Comparison of ENCODE assay signal across 1 cellular context in genomic region chr12:108850854-108851573, GRCh38.
TF ChIP-seq lines count a peak whose summit lies in the region.

No MANE protein-coding gene starts in this region.

TF ChIP-seq in GM12878, 131 proteins besides CTCF, POLR2A, EP300 and RAD21 (continued from another document and continues in another):
- peak; percentile 64; the same call in 1 of the 2 replicates for TF ChIP-seq ZNF207 (IDR thresholded peaks at IDR 0.05; ENCODE audit: borderline replicate concordance)
- TF ChIP-seq EED (IDR thresholded peaks at IDR 0.05; ENCODE audit: low read depth): peak; percentile 89
- TF ChIP-seq STAT3 (IDR thresholded peaks at IDR 0.05; ENCODE audit: low read depth, low read length): no peak
- TF ChIP-seq, protein P1, sequence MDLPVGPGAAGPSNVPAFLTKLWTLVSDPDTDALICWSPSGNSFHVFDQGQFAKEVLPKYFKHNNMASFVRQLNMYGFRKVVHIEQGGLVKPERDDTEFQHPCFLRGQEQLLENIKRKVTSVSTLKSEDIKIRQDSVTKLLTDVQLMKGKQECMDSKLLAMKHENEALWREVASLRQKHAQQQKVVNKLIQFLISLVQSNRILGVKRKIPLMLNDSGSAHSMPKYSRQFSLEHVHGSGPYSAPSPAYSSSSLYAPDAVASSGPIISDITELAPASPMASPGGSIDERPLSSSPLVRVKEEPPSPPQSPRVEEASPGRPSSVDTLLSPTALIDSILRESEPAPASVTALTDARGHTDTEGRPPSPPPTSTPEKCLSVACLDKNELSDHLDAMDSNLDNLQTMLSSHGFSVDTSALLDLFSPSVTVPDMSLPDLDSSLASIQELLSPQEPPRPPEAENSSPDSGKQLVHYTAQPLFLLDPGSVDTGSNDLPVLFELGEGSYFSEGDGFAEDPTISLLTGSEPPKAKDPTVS (IDR thresholded peaks at IDR 0.05; ENCODE audit: low read depth, low read length): no peak
- no peak for TF ChIP-seq PML (IDR thresholded peaks at IDR 0.05; ENCODE audit: low read length)
- no peak for TF ChIP-seq KDM1A (IDR thresholded peaks at IDR 0.05; ENCODE audit: borderline replicate concordance)
- TF ChIP-seq, protein P2, sequence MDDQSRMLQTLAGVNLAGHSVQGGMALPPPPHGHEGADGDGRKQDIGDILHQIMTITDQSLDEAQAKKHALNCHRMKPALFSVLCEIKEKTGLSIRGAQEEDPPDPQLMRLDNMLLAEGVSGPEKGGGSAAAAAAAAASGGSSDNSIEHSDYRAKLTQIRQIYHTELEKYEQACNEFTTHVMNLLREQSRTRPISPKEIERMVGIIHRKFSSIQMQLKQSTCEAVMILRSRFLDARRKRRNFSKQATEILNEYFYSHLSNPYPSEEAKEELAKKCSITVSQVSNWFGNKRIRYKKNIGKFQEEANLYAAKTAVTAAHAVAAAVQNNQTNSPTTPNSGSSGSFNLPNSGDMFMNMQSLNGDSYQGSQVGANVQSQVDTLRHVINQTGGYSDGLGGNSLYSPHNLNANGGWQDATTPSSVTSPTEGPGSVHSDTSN (IDR thresholded peaks at IDR 0.05; ENCODE audit: insufficient replicate concordance, low read depth, low read length): no peak
- TF ChIP-seq NRF1 (conservative IDR thresholded peaks at IDR 0.05; ENCODE audit: low read depth, low read length): no peak
- no peak for TF ChIP-seq FOS (IDR thresholded peaks at IDR 0.05; ENCODE audit: borderline replicate concordance, extremely low read depth, insufficient read length)
- TF ChIP-seq YBX1 (IDR thresholded peaks at IDR 0.05): no peak
- TF ChIP-seq CBFB (IDR thresholded peaks at IDR 0.05; ENCODE audit: low read depth): no peak
- no peak for TF ChIP-seq KAT2A (conservative IDR thresholded peaks at IDR 0.05; ENCODE audit: control insufficient read depth, low read depth, low read length)
- TF ChIP-seq SRF (IDR thresholded peaks at IDR 0.05; ENCODE audit: low read depth in 2 of 2, low read length in 2 of 2): no peak
- TF ChIP-seq BCL11A (IDR thresholded peaks at IDR 0.05; ENCODE audit: low read depth, low read length): peak; percentile 76
- TF ChIP-seq, protein P3, sequence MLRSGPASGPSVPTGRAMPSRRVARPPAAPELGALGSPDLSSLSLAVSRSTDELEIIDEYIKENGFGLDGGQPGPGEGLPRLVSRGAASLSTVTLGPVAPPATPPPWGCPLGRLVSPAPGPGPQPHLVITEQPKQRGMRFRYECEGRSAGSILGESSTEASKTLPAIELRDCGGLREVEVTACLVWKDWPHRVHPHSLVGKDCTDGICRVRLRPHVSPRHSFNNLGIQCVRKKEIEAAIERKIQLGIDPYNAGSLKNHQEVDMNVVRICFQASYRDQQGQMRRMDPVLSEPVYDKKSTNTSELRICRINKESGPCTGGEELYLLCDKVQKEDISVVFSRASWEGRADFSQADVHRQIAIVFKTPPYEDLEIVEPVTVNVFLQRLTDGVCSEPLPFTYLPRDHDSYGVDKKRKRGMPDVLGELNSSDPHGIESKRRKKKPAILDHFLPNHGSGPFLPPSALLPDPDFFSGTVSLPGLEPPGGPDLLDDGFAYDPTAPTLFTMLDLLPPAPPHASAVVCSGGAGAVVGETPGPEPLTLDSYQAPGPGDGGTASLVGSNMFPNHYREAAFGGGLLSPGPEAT (IDR thresholded peaks at IDR 0.05; ENCODE audit: low read depth): peak; percentile 87
- TF ChIP-seq TAF1 (IDR thresholded peaks at IDR 0.05; ENCODE audit: borderline replicate concordance, low read depth, low read length): no peak
- TF ChIP-seq GABPA (IDR thresholded peaks at IDR 0.05; ENCODE audit: low read depth): no peak
- no peak for TF ChIP-seq HCFC1 (IDR thresholded peaks at IDR 0.05; ENCODE audit: low read length)
- no peak for TF ChIP-seq IRF5 (IDR thresholded peaks at IDR 0.05; ENCODE audit: borderline replicate concordance)
- no peak for TF ChIP-seq ZNF622 (IDR thresholded peaks at IDR 0.05)
- peak; percentile 97 for TF ChIP-seq SPI1 (IDR thresholded peaks at IDR 0.05; ENCODE audit: borderline replicate concordance, insufficient read depth, low read depth, low read length)
- TF ChIP-seq NR2F1 (conservative IDR thresholded peaks at IDR 0.05): peak; percentile 36; the same call in 1 of the 2 replicates
- TF ChIP-seq ZNF592 (IDR thresholded peaks at IDR 0.05): peak; percentile 70; the same call in 1 of the 2 replicates
- TF ChIP-seq NR2C1 (IDR thresholded peaks at IDR 0.05): no peak
- TF ChIP-seq, protein P4, sequence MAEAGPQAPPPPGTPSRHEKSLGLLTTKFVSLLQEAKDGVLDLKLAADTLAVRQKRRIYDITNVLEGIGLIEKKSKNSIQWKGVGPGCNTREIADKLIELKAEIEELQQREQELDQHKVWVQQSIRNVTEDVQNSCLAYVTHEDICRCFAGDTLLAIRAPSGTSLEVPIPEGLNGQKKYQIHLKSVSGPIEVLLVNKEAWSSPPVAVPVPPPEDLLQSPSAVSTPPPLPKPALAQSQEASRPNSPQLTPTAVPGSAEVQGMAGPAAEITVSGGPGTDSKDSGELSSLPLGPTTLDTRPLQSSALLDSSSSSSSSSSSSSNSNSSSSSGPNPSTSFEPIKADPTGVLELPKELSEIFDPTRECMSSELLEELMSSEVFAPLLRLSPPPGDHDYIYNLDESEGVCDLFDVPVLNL (IDR thresholded peaks at IDR 0.05; ENCODE audit: low read depth, low read length): no peak
- no peak for TF ChIP-seq NR2C2 (IDR thresholded peaks at IDR 0.05; ENCODE audit: borderline replicate concordance, control insufficient read depth, insufficient read length, low read depth)
- TF ChIP-seq MEF2B (IDR thresholded peaks at IDR 0.05; ENCODE audit: partially characterized antibody, poor library complexity, severe bottlenecking): peak; percentile 92
- no peak for TF ChIP-seq MEF2A (IDR thresholded peaks at IDR 0.05; ENCODE audit: insufficient read depth, low read depth, low read length)
- no peak for TF ChIP-seq MXI1 (IDR thresholded peaks at IDR 0.05; ENCODE audit: low read depth, low read length)
- TF ChIP-seq, protein P5, sequence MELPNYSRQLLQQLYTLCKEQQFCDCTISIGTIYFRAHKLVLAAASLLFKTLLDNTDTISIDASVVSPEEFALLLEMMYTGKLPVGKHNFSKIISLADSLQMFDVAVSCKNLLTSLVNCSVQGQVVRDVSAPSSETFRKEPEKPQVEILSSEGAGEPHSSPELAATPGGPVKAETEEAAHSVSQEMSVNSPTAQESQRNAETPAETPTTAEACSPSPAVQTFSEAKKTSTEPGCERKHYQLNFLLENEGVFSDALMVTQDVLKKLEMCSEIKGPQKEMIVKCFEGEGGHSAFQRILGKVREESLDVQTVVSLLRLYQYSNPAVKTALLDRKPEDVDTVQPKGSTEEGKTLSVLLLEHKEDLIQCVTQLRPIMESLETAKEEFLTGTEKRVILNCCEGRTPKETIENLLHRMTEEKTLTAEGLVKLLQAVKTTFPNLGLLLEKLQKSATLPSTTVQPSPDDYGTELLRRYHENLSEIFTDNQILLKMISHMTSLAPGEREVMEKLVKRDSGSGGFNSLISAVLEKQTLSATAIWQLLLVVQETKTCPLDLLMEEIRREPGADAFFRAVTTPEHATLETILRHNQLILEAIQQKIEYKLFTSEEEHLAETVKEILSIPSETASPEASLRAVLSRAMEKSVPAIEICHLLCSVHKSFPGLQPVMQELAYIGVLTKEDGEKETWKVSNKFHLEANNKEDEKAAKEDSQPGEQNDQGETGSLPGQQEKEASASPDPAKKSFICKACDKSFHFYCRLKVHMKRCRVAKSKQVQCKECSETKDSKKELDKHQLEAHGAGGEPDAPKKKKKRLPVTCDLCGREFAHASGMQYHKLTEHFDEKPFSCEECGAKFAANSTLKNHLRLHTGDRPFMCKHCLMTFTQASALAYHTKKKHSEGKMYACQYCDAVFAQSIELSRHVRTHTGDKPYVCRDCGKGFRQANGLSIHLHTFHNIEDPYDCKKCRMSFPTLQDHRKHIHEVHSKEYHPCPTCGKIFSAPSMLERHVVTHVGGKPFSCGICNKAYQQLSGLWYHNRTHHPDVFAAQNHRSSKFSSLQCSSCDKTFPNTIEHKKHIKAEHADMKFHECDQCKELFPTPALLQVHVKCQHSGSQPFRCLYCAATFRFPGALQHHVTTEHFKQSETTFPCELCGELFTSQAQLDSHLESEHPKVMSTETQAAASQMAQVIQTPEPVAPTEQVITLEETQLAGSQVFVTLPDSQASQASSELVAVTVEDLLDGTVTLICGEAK (IDR thresholded peaks at IDR 0.05; ENCODE audit: borderline replicate concordance): no peak; the same call in 1 of the 2 replicates
- TF ChIP-seq, protein P6, sequence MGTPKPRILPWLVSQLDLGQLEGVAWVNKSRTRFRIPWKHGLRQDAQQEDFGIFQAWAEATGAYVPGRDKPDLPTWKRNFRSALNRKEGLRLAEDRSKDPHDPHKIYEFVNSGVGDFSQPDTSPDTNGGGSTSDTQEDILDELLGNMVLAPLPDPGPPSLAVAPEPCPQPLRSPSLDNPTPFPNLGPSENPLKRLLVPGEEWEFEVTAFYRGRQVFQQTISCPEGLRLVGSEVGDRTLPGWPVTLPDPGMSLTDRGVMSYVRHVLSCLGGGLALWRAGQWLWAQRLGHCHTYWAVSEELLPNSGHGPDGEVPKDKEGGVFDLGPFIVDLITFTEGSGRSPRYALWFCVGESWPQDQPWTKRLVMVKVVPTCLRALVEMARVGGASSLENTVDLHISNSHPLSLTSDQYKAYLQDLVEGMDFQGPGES (IDR thresholded peaks at IDR 0.05): no peak
- no peak for TF ChIP-seq TARDBP (IDR thresholded peaks at IDR 0.05; ENCODE audit: borderline replicate concordance)
- no peak for TF ChIP-seq NFIC (IDR thresholded peaks at IDR 0.05; ENCODE audit: low read depth, low read length)
- TF ChIP-seq BMI1 (IDR thresholded peaks at IDR 0.05; ENCODE audit: borderline replicate concordance): no peak
- TF ChIP-seq RBBP5 (conservative IDR thresholded peaks at IDR 0.05): no peak
- no peak; the same call in 1 of the 2 replicates for TF ChIP-seq TCF12 (IDR thresholded peaks at IDR 0.05; ENCODE audit: low read depth, low read length)
- peak; percentile 79 for TF ChIP-seq RUNX3 (IDR thresholded peaks at IDR 0.05; ENCODE audit: low read length)
- TF ChIP-seq, protein P7, sequence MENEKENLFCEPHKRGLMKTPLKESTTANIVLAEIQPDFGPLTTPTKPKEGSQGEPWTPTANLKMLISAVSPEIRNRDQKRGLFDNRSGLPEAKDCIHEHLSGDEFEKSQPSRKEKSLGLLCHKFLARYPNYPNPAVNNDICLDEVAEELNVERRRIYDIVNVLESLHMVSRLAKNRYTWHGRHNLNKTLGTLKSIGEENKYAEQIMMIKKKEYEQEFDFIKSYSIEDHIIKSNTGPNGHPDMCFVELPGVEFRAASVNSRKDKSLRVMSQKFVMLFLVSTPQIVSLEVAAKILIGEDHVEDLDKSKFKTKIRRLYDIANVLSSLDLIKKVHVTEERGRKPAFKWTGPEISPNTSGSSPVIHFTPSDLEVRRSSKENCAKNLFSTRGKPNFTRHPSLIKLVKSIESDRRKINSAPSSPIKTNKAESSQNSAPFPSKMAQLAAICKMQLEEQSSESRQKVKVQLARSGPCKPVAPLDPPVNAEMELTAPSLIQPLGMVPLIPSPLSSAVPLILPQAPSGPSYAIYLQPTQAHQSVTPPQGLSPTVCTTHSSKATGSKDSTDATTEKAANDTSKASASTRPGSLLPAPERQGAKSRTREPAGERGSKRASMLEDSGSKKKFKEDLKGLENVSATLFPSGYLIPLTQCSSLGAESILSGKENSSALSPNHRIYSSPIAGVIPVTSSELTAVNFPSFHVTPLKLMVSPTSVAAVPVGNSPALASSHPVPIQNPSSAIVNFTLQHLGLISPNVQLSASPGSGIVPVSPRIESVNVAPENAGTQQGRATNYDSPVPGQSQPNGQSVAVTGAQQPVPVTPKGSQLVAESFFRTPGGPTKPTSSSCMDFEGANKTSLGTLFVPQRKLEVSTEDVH (IDR thresholded peaks at IDR 0.05; ENCODE audit: low read depth, partially characterized antibody): no peak
- no peak for TF ChIP-seq CBX3 (IDR thresholded peaks at IDR 0.05; ENCODE audit: borderline replicate concordance, low read depth)
